ENCODE assay signal across 1 cellular context in the genomic region with DNA sequence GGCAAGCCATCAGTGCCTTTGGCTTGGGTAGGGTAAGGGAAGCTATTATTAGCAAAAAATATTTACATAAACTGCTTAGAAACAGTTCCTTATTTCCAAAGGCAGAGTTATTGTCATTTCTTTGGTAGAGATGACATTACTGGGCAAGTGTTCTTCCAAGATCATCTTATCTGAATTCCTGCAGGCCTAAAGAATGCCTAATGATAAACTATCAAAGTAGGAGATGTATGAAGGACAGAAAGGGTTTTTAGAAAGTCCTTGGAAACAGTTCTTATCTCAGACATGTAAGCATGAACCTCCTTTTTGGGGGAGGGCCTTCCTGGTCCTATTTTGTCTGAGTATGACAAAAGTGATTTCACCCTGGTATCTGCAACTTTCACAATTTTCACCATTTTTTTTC.
TF ChIP-seq lines count a peak whose summit lies in the region.

No MANE protein-coding gene starts in this region.

TF ChIP-seq in K562, 482 proteins besides CTCF, POLR2A, EP300 and RAD21 (continued from another document and continues in another):
- TF ChIP-seq, protein P1, sequence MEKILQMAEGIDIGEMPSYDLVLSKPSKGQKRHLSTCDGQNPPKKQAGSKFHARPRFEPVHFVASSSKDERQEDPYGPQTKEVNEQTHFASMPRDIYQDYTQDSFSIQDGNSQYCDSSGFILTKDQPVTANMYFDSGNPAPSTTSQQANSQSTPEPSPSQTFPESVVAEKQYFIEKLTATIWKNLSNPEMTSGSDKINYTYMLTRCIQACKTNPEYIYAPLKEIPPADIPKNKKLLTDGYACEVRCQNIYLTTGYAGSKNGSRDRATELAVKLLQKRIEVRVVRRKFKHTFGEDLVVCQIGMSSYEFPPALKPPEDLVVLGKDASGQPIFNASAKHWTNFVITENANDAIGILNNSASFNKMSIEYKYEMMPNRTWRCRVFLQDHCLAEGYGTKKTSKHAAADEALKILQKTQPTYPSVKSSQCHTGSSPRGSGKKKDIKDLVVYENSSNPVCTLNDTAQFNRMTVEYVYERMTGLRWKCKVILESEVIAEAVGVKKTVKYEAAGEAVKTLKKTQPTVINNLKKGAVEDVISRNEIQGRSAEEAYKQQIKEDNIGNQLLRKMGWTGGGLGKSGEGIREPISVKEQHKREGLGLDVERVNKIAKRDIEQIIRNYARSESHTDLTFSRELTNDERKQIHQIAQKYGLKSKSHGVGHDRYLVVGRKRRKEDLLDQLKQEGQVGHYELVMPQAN (IDR thresholded peaks at IDR 0.05; ENCODE audit: borderline replicate concordance), result no peak
- TF ChIP-seq THRB (CRISPR knock-in tag; conservative IDR thresholded peaks at IDR 0.05) (no peak), PTTG1 (tag; IDR thresholded peaks at IDR 0.05; ENCODE audit: low read depth) (no peak), BRF2 (IDR thresholded peaks at IDR 0.05; ENCODE audit: borderline replicate concordance, insufficient read depth, insufficient read length) (no peak), CBX8 (IDR thresholded peaks at IDR 0.05; ENCODE audit: borderline replicate concordance, extremely low read depth, low read depth, low read length, poor library complexity, severe bottlenecking) (no peak), ATF4 (CRISPR knock-in tag; IDR thresholded peaks at IDR 0.05) (0 out of 2 replicates have a peak, but pooled peaks have one; percentile 9), SRF (CRISPR knock-in tag; IDR thresholded peaks at IDR 0.05) (peak in 1 of 2 experiments; percentile 48; a peak in 1 of 4 replicates), CSDE1 (IDR thresholded peaks at IDR 0.05) (no peak), ZNF316 (IDR thresholded peaks at IDR 0.05) (no peak), ZFP36 (IDR thresholded peaks at IDR 0.05; ENCODE audit: low read depth, low read length, partially characterized antibody) (no peak), SRSF3 (IDR thresholded peaks at IDR 0.05; ENCODE audit: insufficient read depth, low read length) (no peak), NFIX (CRISPR knock-in tag; IDR thresholded peaks at IDR 0.05; ENCODE audit: low read depth) (no peak), MTA3 (IDR thresholded peaks at IDR 0.05; ENCODE audit: borderline replicate concordance) (peak; percentile 75; the same call in 1 of the 2 replicates), MYNN (IDR thresholded peaks at IDR 0.05) (peak; percentile 38; the same call in 1 of the 2 replicates), MYNN (CRISPR knock-in tag; IDR thresholded peaks at IDR 0.05) (no peak), ZNF174 (CRISPR knock-in tag; IDR thresholded peaks at IDR 0.05) (no peak), NR2C1 (IDR thresholded peaks at IDR 0.05) (no peak), NR2C1 (tag; IDR thresholded peaks at IDR 0.05) (no peak; the same call in 1 of the 2 replicates), PURB (CRISPR knock-in tag; IDR thresholded peaks at IDR 0.05; ENCODE audit: low read depth) (no peak), ZNF444 (CRISPR knock-in tag; IDR thresholded peaks at IDR 0.05) (no peak), ZNF41 (CRISPR knock-in tag; conservative IDR thresholded peaks at IDR 0.05) (no peak), ZBTB8A (IDR thresholded peaks at IDR 0.05; ENCODE audit: partially characterized antibody) (no peak), ZFP1 (CRISPR knock-in tag; IDR thresholded peaks at IDR 0.05) (no peak), SIN3B (IDR thresholded peaks at IDR 0.05; ENCODE audit: low read depth) (no peak), ZNF778 (CRISPR knock-in tag; IDR thresholded peaks at IDR 0.05) (no peak), ZNF589 (CRISPR knock-in tag; IDR thresholded peaks at IDR 0.05; ENCODE audit: low read depth) (no peak), NCOA2 (IDR thresholded peaks at IDR 0.05; ENCODE audit: partially characterized antibody in 2 of 2) (no peak), HDAC1 (IDR thresholded peaks at IDR 0.05) (peak in 1 of 2 experiments; percentile 85; a peak in 2 of 4 replicates), KDM5B (IDR thresholded peaks at IDR 0.05; ENCODE audit: insufficient replicate concordance, low read depth, low read length) (no peak), SMARCE1 (IDR thresholded peaks at IDR 0.05) (peak; percentile 77; the same call in 1 of the 2 replicates), KLF6 (CRISPR knock-in tag; IDR thresholded peaks at IDR 0.05; ENCODE audit: borderline replicate concordance) (no peak), ZC3H4 (CRISPR knock-in tag; IDR thresholded peaks at IDR 0.05; ENCODE audit: borderline replicate concordance) (no peak), RAD51 (IDR thresholded peaks at IDR 0.05; ENCODE audit: borderline replicate concordance, low read depth) (no peak), BCOR (IDR thresholded peaks at IDR 0.05) (no peak), DEAF1 (CRISPR knock-in tag; IDR thresholded peaks at IDR 0.05) (no peak)
- TF ChIP-seq, protein P2, sequence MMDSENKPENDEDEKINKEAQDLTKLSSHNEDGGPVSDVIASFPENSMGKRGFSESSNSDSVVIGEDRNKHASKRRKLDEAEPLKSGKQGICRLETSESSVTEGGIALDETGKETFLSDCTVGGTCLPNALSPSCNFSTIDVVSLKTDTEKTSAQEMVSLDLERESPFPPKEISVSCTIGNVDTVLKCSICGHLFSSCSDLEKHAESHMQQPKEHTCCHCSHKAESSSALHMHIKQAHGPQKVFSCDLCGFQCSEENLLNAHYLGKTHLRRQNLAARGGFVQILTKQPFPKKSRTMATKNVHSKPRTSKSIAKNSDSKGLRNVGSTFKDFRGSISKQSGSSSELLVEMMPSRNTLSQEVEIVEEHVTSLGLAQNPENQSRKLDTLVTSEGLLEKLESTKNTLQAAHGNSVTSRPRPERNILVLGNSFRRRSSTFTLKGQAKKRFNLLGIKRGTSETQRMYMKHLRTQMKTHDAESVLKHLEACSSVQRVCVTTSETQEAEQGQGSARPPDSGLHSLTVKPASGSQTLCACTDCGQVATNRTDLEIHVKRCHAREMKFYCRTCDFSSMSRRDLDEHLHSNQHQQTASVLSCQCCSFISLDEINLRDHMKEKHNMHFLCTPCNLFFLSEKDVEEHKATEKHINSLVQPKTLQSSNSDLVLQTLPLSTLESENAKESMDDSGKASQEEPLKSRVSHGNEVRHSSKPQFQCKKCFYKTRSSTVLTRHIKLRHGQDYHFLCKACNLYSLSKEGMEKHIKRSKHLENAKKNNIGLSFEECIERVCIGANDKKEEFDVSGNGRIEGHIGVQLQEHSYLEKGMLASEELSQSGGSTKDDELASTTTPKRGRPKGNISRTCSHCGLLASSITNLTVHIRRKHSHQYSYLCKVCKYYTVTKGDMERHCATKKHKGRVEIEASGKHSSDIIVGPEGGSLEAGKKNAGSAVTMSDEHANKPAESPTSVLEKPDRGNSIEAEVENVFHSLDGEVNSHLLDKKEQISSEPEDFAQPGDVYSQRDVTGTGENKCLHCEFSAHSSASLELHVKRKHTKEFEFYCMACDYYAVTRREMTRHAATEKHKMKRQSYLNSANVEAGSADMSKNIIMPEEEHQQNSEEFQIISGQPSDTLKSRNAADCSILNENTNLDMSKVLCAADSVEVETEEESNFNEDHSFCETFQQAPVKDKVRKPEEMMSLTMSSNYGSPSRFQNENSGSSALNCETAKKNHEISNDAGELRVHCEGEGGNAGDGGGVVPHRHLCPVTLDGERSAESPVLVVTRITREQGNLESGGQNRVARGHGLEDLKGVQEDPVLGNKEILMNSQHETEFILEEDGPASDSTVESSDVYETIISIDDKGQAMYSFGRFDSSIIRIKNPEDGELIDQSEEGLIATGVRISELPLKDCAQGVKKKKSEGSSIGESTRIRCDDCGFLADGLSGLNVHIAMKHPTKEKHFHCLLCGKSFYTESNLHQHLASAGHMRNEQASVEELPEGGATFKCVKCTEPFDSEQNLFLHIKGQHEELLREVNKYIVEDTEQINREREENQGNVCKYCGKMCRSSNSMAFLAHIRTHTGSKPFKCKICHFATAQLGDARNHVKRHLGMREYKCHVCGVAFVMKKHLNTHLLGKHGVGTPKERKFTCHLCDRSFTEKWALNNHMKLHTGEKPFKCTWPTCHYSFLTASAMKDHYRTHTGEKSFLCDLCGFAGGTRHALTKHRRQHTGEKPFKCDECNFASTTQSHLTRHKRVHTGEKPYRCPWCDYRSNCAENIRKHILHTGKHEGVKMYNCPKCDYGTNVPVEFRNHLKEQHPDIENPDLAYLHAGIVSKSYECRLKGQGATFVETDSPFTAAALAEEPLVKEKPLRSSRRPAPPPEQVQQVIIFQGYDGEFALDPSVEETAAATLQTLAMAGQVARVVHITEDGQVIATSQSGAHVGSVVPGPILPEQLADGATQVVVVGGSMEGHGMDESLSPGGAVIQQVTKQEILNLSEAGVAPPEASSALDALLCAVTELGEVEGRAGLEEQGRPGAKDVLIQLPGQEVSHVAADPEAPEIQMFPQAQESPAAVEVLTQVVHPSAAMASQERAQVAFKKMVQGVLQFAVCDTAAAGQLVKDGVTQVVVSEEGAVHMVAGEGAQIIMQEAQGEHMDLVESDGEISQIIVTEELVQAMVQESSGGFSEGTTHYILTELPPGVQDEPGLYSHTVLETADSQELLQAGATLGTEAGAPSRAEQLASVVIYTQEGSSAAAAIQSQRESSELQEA (IDR thresholded peaks at IDR 0.05; ENCODE audit: low read depth), result no peak
- TF ChIP-seq, protein P3, sequence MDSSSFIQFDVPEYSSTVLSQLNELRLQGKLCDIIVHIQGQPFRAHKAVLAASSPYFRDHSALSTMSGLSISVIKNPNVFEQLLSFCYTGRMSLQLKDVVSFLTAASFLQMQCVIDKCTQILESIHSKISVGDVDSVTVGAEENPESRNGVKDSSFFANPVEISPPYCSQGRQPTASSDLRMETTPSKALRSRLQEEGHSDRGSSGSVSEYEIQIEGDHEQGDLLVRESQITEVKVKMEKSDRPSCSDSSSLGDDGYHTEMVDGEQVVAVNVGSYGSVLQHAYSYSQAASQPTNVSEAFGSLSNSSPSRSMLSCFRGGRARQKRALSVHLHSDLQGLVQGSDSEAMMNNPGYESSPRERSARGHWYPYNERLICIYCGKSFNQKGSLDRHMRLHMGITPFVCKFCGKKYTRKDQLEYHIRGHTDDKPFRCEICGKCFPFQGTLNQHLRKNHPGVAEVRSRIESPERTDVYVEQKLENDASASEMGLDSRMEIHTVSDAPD (CRISPR knock-in tag; IDR thresholded peaks at IDR 0.05), result no peak
- TF ChIP-seq, protein P4, sequence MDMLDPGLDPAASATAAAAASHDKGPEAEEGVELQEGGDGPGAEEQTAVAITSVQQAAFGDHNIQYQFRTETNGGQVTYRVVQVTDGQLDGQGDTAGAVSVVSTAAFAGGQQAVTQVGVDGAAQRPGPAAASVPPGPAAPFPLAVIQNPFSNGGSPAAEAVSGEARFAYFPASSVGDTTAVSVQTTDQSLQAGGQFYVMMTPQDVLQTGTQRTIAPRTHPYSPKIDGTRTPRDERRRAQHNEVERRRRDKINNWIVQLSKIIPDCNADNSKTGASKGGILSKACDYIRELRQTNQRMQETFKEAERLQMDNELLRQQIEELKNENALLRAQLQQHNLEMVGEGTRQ (CRISPR knock-in tag; IDR thresholded peaks at IDR 0.05), result no peak
- TF ChIP-seq, protein P5, sequence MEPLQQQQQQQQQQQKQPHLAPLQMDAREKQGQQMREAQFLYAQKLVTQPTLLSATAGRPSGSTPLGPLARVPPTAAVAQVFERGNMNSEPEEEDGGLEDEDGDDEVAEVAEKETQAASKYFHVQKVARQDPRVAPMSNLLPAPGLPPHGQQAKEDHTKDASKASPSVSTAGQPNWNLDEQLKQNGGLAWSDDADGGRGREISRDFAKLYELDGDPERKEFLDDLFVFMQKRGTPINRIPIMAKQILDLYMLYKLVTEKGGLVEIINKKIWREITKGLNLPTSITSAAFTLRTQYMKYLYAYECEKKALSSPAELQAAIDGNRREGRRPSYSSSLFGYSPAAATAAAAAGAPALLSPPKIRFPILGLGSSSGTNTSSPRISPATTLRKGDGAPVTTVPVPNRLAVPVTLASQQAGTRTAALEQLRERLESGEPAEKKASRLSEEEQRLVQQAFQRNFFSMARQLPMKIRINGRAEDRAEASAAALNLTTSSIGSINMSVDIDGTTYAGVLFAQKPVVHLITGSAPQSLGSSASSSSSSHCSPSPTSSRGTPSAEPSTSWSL (CRISPR knock-in tag; IDR thresholded peaks at IDR 0.05; ENCODE audit: borderline replicate concordance), result no peak
